14 cellular contexts compared by ENCODE assay signal in genomic region chr5:59257488-59258400, GRCh38.
"Had no signal": no experiment of that assay in that cellular context is flagged by ENCODE, and none has a peak within 500 bp of the region (broad histone marks: within the 10 kb centered on the region; RNA-seq: fewer than 3 reads in every experiment).

No MANE protein-coding gene starts in this region.

- H3K4me1 Mint-ChIP-seq: activated naive CD8-positive, alpha-beta T cell treated with anti-CD3 and anti-CD28 coated beads, Interleukin-2, amount 50 U/mL, for 24 hours had no signal

- H3K9me3 ChIP-seq: ascending aorta, pancreas, right atrium auricular region, spleen, suprapubic skin had no signal

- H3K4me3 Mint-ChIP-seq: activated naive CD8-positive, alpha-beta T cell treated with anti-CD3 and anti-CD28 coated beads, Interleukin-2, amount 50 U/mL, for 24 hours; activated T-helper 1 cell treated with anti-CD3 and anti-CD28 coated beads, Interleukin-12 subunit alpha, Interleukin-12 subunit beta, Interleukin-2, Interleukin-4 antibody, amounts not matched to agents 30 ng/mL and 10 ng/mL and 1 ng/mL, durations not matched to agents 14 hours and 24 hours and 36 hours had no signal

- H3K27ac ChIP-seq: ascending aorta, pancreas, spleen, suprapubic skin, WERI-Rb-1 had no signal

- H3K9me3 Mint-ChIP-seq: activated naive CD8-positive, alpha-beta T cell treated with anti-CD3 and anti-CD28 coated beads, Interleukin-2, amount 50 U/mL, for 24 hours; activated T-helper 1 cell treated with anti-CD3 and anti-CD28 coated beads, Interleukin-12 subunit alpha, Interleukin-12 subunit beta, Interleukin-2, Interleukin-4 antibody, amounts not matched to agents 30 ng/mL and 10 ng/mL and 1 ng/mL, durations not matched to agents 14 hours and 24 hours and 36 hours had no signal

- H3K4me3 ChIP-seq: ascending aorta, lung, pancreas, right atrium auricular region, spleen, suprapubic skin had no signal

- H3K27ac Mint-ChIP-seq: activated naive CD8-positive, alpha-beta T cell treated with anti-CD3 and anti-CD28 coated beads, Interleukin-2, amount 50 U/mL, for 24 hours; activated T-helper 1 cell treated with anti-CD3 and anti-CD28 coated beads, Interleukin-12 subunit alpha, Interleukin-12 subunit beta, Interleukin-2, Interleukin-4 antibody, amounts not matched to agents 30 ng/mL and 10 ng/mL and 1 ng/mL, durations not matched to agents 14 hours and 24 hours and 36 hours had no signal

- DNase-seq: activated CD4-positive, alpha-beta T cell treated with anti-CD3 and anti-CD28 coated beads for 4 hours; activated naive CD4-positive, alpha-beta T cell treated with Interleukin-2 at 50 U/mL for 16 hours; activated naive CD8-positive, alpha-beta T cell treated with anti-CD3 and anti-CD28 coated beads, Interleukin-2, amount 50 U/mL, for 24 hours; foreskin melanocyte; pancreas; spleen; stimulated activated naive CD4-positive, alpha-beta T cell; T-helper 9 cell; WERI-Rb-1 had no signal

- H3K27me3 ChIP-seq: ascending aorta, pancreas, right atrium auricular region, spleen, suprapubic skin had no signal

- ATAC-seq: activated naive CD8-positive, alpha-beta T cell treated with anti-CD3 and anti-CD28 coated beads, Interleukin-2, amount 50 U/mL, for 24 hours; pancreas had no signal

- H3K4me1 ChIP-seq: ascending aorta, suprapubic skin had no signal

- H3K36me3 ChIP-seq: ascending aorta, pancreas, right atrium auricular region, spleen, suprapubic skin, WERI-Rb-1 had no signal
